In the genomic region with DNA sequence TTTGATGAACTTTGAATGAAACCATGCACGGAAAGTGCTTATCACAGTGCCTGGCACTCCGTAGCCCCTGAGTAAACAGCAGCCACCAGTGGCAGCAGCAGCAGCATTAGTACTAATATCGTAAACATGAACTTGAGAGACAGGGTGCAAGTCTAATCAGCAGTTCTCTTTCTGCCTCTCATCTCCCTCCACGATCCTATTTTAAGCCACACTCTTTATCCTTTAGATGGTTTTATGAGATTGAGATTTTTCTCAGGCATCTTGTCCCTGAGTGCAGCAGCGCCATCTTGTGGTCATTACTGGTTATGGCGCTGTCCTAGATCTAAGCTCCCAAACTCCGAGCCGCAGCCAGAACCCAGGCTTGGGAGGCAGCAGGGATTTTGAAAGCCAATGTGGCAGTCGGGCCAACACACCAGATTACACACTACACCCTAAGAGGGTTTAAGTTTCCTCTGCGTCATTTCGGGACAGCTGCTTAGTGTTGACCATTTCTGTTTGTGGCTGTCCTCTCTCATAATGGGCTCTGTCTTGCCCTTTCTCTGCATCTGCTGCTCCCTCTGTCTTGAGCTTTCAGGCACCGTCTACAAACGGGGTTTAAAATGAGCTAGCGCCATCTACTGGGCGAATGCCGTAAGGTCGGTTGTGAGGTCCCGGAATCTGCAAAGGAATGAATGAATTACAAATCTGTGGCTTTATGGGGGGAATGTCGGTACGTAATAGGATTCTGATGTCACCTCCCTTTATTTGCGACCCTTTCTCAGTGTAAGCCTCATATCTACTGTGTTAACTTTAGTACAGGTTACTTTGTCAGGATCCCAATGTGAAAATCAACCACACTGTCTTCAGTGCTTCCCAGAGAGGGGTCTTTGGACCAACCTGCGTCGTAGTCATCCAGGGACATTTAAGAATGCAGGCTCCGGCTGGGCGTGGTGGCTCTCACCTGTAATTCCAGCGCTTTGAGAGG, we compare ENCODE assay signal across 8 cellular contexts.
A peak's percentile ranks its signal among the peaks of the same experiment; 100 is the strongest.
DNase-seq lines count a peak whose midpoint lies in the region; ATAC-seq and TF ChIP-seq lines count a peak whose summit lies in the region.

No MANE protein-coding gene starts in this region.

- peak overlapping the region; percentile 61 for H3K4me3 Mint-ChIP-seq in WTC11

- H3K27me3 Mint-ChIP-seq in WTC11 (ENCODE audit: low read depth) = no peaks in the 10 kb centered on the region

- H3K4me1 Mint-ChIP-seq in WTC11 = peaks cover 28% of the 10 kb centered on the region

- DNase-seq in AG08395 (ENCODE audit: low spot score) (peak; percentile 87), NCI-H2196 (lab: John Stamatoyannopoulos, UW; ENCODE audit: unreplicated experiment) (peak; percentile 77), WTC11 (ENCODE audit: low spot score) (peak; percentile 90), iris pigment epithelial cell (ENCODE audit: low read depth) (peak; percentile 86)
- peak; percentile 87 for DNase-seq in central memory CD4-positive, alpha-beta T cell
- peak; percentile 77 for DNase-seq in stimulated activated CD4-positive, alpha-beta T cell treated with anti-CD3 and anti-CD28 coated beads, Interleukin-12 subunit alpha, Interleukin-12 subunit beta, amount 100 ng/mL, for 4 hours

- no peaks in the 10 kb centered on the region for H3K36me3 Mint-ChIP-seq in WTC11

- peak; percentile 94 for TF ChIP-seq CTCF in WTC11 (IDR thresholded peaks at IDR 0.05)

- H3K9me3 Mint-ChIP-seq in WTC11 = no peaks in the 10 kb centered on the region

- ATAC-seq in GM18870 (IDR thresholded peaks at IDR 0.05; ENCODE audit: unreplicated experiment) (peak; percentile 77), HG03139 (IDR thresholded peaks at IDR 0.05; ENCODE audit: unreplicated experiment) (peak; percentile 85), WTC11 (peak; percentile 88)

- POLR2A ChIA-PET in WTC11 (lab: Charles Lee) = interaction anchor here (0.9 kb wide), 1 partner anchor 28 kb away, joined by 3 read pairs; no protein-coding TSS in a partner anchor

- H3K27ac Mint-ChIP-seq in WTC11 = no peak overlapping the region

- CTCF ChIA-PET in WTC11 (lab: Charles Lee) = interaction anchor here (0.7 to 3.6 kb wide), 143 partner anchors 10 to 1183 kb away, joined by 3 to 236 read pairs (median 4); partner anchors contain the start of genes BRD7, CNEP1R1, CYLD and SNX20

TF ChIP-seq in WTC11, 78 proteins besides CTCF, POLR2A, EP300 and RAD21:
- TF ChIP-seq RORB (CRISPR knock-in tag; IDR thresholded peaks at IDR 0.05) (no peak), GABPB1 (CRISPR knock-in tag; IDR thresholded peaks at IDR 0.05) (peak; percentile 52; the same call in 1 of the 2 replicates)

Comparison
In these comparisons a context has a peak if more than half of its experiments do, and no peak if none do; other contexts are left out.
1. Peak in every context shown above with its lines: DNase-seq and ATAC-seq.